18 cellular contexts compared by ENCODE assay signal in the genomic region with DNA sequence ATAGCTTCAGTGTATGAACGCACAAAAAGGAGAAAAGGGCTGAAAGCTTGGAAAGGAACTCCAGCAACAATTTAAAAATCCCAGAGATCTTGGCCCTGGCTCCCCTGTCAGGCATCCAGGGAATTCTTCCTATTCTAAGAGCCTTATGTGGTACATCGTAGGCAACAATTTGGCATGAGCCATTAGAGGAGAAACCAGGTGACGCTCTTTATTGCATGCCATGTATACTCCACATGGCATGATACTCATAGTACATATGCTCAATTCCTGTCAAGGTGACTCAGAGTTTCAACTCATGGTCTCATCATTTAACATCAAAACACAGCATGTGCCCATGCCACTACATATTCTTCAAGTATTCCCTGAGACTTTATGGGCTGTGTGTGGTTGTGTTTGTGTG.
A peak's percentile ranks its signal among the peaks of the same experiment; 100 is the strongest.
DNase-seq lines count a peak whose midpoint lies in the region; ATAC-seq and TF ChIP-seq lines count a peak whose summit lies in the region.
"Had no signal": no experiment of that assay in that cellular context is flagged by ENCODE, and none has a peak within 500 bp of the region (broad histone marks: within the 10 kb centered on the region; RNA-seq: fewer than 3 reads in every experiment).

No MANE protein-coding gene starts in this region.

- DNase-seq in activated T-cell treated with anti-CD3 and anti-CD28 coated beads, Interleukin-2, amount 50 U/mL, for 24 hours: no peak
- DNase-seq in activated T-cell treated with anti-CD3 and anti-CD28 coated beads for 4 hours (no peak), mesenchymal stem cell (no peak), vagina (ENCODE audit: extremely low spot score in 2 of 2) (no peak), SW480 (ENCODE audit: low spot score) (no peak), NCI-H774 (lab: John Stamatoyannopoulos, UW) (no peak)
- DNase-seq: DMS 273 treated with DMSO at 0.1 percent for 48 hours, foreskin melanocyte, GOT3, NCI-H82 had no signal

- peaks cover 18% of the 10 kb centered on the region for H3K4me1 Mint-ChIP-seq in activated T-cell treated with anti-CD3 and anti-CD28 coated beads, Interleukin-2, amount 50 U/mL, for 24 hours (ENCODE audit: low read depth)
- H3K4me1 Mint-ChIP-seq: activated naive CD4-positive, alpha-beta T cell treated with anti-CD3 and anti-CD28 coated beads, Interleukin-2, amount 50 U/mL, for 24 hours had no signal

- peak overlapping the region; percentile 45 for H3K4me3 Mint-ChIP-seq in activated T-cell treated with anti-CD3 and anti-CD28 coated beads, Interleukin-2, amount 50 U/mL, for 24 hours
- H3K4me3 Mint-ChIP-seq: activated naive CD4-positive, alpha-beta T cell treated with anti-CD3 and anti-CD28 coated beads, Interleukin-2, amount 50 U/mL, for 24 hours; type B pancreatic cell had no signal

- H2BK12ac ChIP-seq in mesenchymal stem cell (ENCODE audit: low read length in 2 of 2): no peak overlapping the region

- peak overlapping the region; percentile 52 for H3K27ac ChIP-seq in cingulate gyrus (ENCODE audit: low read depth, low read length)
- no peak overlapping the region for H3K27ac ChIP-seq in mesenchymal stem cell (ENCODE audit: low read length, poor library complexity, severe bottlenecking)
- peak overlapping the region; percentile 13 for H3K27ac ChIP-seq in vagina
- H3K27ac ChIP-seq: 22Rv1, neutrophil had no signal

- no peak overlapping the region for H2BK15ac ChIP-seq in mesenchymal stem cell (ENCODE audit: low read depth, poor library complexity, severe bottlenecking)

- H3K27me3 ChIP-seq in mesenchymal stem cell (ENCODE audit: control insufficient read depth in 1 of 2, insufficient read depth in 1 of 2, low read length in 2 of 2): no peaks in the 10 kb centered on the region
- H3K27me3 ChIP-seq in vagina: no peaks in the 10 kb centered on the region
- H3K27me3 ChIP-seq: neutrophil, stomach had no signal

- H2BK120ac ChIP-seq in mesenchymal stem cell (ENCODE audit: low read depth, low read length): no peak overlapping the region

- H3K14ac ChIP-seq in mesenchymal stem cell (ENCODE audit: low read length in 2 of 2): no peak overlapping the region

- no peak overlapping the region for H3K4me2 ChIP-seq in mesenchymal stem cell (ENCODE audit: low read length, poor library complexity, severe bottlenecking)

- no peak for ATAC-seq in HG02588 (IDR thresholded peaks at IDR 0.05; ENCODE audit: unreplicated experiment)

- H3K27me3 Mint-ChIP-seq in activated T-cell treated with anti-CD3 and anti-CD28 coated beads, Interleukin-2, amount 50 U/mL, for 24 hours: no peaks in the 10 kb centered on the region
- H3K27me3 Mint-ChIP-seq: activated naive CD4-positive, alpha-beta T cell treated with anti-CD3 and anti-CD28 coated beads, Interleukin-2, amount 50 U/mL, for 24 hours; type B pancreatic cell had no signal

- H3K27ac Mint-ChIP-seq in activated T-cell treated with anti-CD3 and anti-CD28 coated beads, Interleukin-2, amount 50 U/mL, for 24 hours: peak overlapping the region; percentile 75
- H3K27ac Mint-ChIP-seq: activated naive CD4-positive, alpha-beta T cell treated with anti-CD3 and anti-CD28 coated beads, Interleukin-2, amount 50 U/mL, for 24 hours; activated T-cell treated with anti-CD3 and anti-CD28 coated beads, Interleukin-2, amount 50 U/mL, for 72 hours; type B pancreatic cell had no signal

- no peaks in the 10 kb centered on the region for H3K4me1 ChIP-seq in mesenchymal stem cell (ENCODE audit: control insufficient read depth, insufficient read depth, low read depth, low read length)
- H3K4me1 ChIP-seq in vagina: no peaks in the 10 kb centered on the region
- H3K4me1 ChIP-seq: stomach had no signal

- no peak overlapping the region for H3K4ac ChIP-seq in mesenchymal stem cell (ENCODE audit: low read depth in 1 of 2, low read length in 2 of 2)

- no peak overlapping the region for H2AK5ac ChIP-seq in mesenchymal stem cell (ENCODE audit: low read length, severe bottlenecking)

- H3K4me3 ChIP-seq in mesenchymal stem cell (ENCODE audit: insufficient read depth in 1 of 2, low read depth in 1 of 2, low read length in 2 of 2): peak overlapping the region in 1 of 2 experiments; percentile 54
- H3K4me3 ChIP-seq in vagina: peak overlapping the region in 1 of 2 donors; percentile 9

- H4K91ac ChIP-seq in mesenchymal stem cell (ENCODE audit: low read length): no peak overlapping the region

- H3K9me3 Mint-ChIP-seq in activated T-cell treated with anti-CD3 and anti-CD28 coated beads, Interleukin-2, amount 50 U/mL, for 24 hours: peaks cover 2% of the 10 kb centered on the region
- H3K9me3 Mint-ChIP-seq: activated naive CD4-positive, alpha-beta T cell treated with anti-CD3 and anti-CD28 coated beads, Interleukin-2, amount 50 U/mL, for 24 hours; type B pancreatic cell had no signal

- H3K36me3 ChIP-seq in mesenchymal stem cell (ENCODE audit: control insufficient read depth in 1 of 2, insufficient read depth in 2 of 2, low read depth in 1 of 2, low read length in 2 of 2) (peaks cover 0 to 4% of the 10 kb centered on the region in 2 experiments), vagina (no peaks in the 10 kb centered on the region)
- H3K36me3 ChIP-seq: neutrophil, stomach had no signal

- no peak overlapping the region for H2AFZ ChIP-seq in mesenchymal stem cell (ENCODE audit: low read depth, low read length)

- H2BK5ac ChIP-seq in mesenchymal stem cell (ENCODE audit: low read depth, low read length, poor library complexity, severe bottlenecking): no peak overlapping the region

- H3K23ac ChIP-seq in mesenchymal stem cell (ENCODE audit: low read length in 2 of 2): no peak overlapping the region

- intact Hi-C loops in vagina (cut with DNase I): no loop called here

- H3K18ac ChIP-seq in mesenchymal stem cell (ENCODE audit: low read depth in 1 of 2, low read length in 2 of 2): no peak overlapping the region

- H3K79me1 ChIP-seq in mesenchymal stem cell (replicated peaks; ENCODE audit: low read length, poor library complexity, severe bottlenecking): no peaks in the 10 kb centered on the region

- TF ChIP-seq CTCF in vagina (IDR thresholded peaks at IDR 0.05): no peak

- 100% methylated on average over 3 of the region's 3 CpGs for WGBS in mesenchymal stem cell

- peaks cover 6% of the 10 kb centered on the region for H3K36me3 Mint-ChIP-seq in activated T-cell treated with anti-CD3 and anti-CD28 coated beads, Interleukin-2, amount 50 U/mL, for 24 hours (ENCODE audit: low read depth)

- peak overlapping the region; percentile 48 for H3K9ac ChIP-seq in mesenchymal stem cell (ENCODE audit: low read length)

- TF ChIP-seq POLR2A in vagina (IDR thresholded peaks at IDR 0.05): no peak

- H3K9me3 ChIP-seq in mesenchymal stem cell (ENCODE audit: control insufficient read depth, low read length) (peaks cover 6% of the 10 kb centered on the region), vagina (no peaks in the 10 kb centered on the region)
- H3K9me3 ChIP-seq: neutrophil had no signal

- H4K8ac ChIP-seq in mesenchymal stem cell (ENCODE audit: low read length): no peak overlapping the region
